In genomic region chr12:80634903-80635302, GRCh38 we compare ENCODE assay signal across 1 cellular context.
TF ChIP-seq lines count a peak whose summit lies in the region.

No MANE protein-coding gene starts in this region.

TF ChIP-seq in H1, 55 proteins besides CTCF, POLR2A, EP300 and RAD21 (continued from another document):
- TF ChIP-seq BCL11A (IDR thresholded peaks at IDR 0.05; ENCODE audit: low read depth in 2 of 2, low read length in 2 of 2) (no peak), NRF1 (IDR thresholded peaks at IDR 0.05; ENCODE audit: low read depth, low read length) (no peak), RFX5 (IDR thresholded peaks at IDR 0.05; ENCODE audit: borderline replicate concordance, low read depth, low read length) (no peak)
